ENCODE assay signal across 1 cellular context in the genomic region with DNA sequence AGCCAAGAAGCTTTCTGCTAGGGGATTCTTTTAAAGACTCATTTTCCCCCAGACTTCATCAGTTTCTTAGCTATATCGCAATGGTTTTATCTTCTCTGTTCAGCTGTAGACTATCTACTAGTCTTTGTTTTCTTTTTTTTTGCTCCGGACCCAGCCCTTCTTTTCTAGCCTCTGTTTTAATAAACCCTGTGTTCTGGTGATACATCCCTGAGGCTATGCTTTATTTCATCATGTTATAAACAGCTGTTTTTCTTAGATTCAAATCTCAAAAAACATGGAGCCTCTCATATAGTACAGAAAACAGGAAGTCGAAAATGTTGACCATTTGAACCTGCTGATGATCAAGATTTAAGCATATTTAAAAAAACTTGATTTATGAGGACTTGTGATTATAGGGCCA.
TF ChIP-seq lines count a peak whose summit lies in the region.

No MANE protein-coding gene starts in this region.

TF ChIP-seq in K562, 482 proteins besides CTCF, POLR2A, EP300 and RAD21 (continued from another document and continues in another):
- TF ChIP-seq, protein P1, sequence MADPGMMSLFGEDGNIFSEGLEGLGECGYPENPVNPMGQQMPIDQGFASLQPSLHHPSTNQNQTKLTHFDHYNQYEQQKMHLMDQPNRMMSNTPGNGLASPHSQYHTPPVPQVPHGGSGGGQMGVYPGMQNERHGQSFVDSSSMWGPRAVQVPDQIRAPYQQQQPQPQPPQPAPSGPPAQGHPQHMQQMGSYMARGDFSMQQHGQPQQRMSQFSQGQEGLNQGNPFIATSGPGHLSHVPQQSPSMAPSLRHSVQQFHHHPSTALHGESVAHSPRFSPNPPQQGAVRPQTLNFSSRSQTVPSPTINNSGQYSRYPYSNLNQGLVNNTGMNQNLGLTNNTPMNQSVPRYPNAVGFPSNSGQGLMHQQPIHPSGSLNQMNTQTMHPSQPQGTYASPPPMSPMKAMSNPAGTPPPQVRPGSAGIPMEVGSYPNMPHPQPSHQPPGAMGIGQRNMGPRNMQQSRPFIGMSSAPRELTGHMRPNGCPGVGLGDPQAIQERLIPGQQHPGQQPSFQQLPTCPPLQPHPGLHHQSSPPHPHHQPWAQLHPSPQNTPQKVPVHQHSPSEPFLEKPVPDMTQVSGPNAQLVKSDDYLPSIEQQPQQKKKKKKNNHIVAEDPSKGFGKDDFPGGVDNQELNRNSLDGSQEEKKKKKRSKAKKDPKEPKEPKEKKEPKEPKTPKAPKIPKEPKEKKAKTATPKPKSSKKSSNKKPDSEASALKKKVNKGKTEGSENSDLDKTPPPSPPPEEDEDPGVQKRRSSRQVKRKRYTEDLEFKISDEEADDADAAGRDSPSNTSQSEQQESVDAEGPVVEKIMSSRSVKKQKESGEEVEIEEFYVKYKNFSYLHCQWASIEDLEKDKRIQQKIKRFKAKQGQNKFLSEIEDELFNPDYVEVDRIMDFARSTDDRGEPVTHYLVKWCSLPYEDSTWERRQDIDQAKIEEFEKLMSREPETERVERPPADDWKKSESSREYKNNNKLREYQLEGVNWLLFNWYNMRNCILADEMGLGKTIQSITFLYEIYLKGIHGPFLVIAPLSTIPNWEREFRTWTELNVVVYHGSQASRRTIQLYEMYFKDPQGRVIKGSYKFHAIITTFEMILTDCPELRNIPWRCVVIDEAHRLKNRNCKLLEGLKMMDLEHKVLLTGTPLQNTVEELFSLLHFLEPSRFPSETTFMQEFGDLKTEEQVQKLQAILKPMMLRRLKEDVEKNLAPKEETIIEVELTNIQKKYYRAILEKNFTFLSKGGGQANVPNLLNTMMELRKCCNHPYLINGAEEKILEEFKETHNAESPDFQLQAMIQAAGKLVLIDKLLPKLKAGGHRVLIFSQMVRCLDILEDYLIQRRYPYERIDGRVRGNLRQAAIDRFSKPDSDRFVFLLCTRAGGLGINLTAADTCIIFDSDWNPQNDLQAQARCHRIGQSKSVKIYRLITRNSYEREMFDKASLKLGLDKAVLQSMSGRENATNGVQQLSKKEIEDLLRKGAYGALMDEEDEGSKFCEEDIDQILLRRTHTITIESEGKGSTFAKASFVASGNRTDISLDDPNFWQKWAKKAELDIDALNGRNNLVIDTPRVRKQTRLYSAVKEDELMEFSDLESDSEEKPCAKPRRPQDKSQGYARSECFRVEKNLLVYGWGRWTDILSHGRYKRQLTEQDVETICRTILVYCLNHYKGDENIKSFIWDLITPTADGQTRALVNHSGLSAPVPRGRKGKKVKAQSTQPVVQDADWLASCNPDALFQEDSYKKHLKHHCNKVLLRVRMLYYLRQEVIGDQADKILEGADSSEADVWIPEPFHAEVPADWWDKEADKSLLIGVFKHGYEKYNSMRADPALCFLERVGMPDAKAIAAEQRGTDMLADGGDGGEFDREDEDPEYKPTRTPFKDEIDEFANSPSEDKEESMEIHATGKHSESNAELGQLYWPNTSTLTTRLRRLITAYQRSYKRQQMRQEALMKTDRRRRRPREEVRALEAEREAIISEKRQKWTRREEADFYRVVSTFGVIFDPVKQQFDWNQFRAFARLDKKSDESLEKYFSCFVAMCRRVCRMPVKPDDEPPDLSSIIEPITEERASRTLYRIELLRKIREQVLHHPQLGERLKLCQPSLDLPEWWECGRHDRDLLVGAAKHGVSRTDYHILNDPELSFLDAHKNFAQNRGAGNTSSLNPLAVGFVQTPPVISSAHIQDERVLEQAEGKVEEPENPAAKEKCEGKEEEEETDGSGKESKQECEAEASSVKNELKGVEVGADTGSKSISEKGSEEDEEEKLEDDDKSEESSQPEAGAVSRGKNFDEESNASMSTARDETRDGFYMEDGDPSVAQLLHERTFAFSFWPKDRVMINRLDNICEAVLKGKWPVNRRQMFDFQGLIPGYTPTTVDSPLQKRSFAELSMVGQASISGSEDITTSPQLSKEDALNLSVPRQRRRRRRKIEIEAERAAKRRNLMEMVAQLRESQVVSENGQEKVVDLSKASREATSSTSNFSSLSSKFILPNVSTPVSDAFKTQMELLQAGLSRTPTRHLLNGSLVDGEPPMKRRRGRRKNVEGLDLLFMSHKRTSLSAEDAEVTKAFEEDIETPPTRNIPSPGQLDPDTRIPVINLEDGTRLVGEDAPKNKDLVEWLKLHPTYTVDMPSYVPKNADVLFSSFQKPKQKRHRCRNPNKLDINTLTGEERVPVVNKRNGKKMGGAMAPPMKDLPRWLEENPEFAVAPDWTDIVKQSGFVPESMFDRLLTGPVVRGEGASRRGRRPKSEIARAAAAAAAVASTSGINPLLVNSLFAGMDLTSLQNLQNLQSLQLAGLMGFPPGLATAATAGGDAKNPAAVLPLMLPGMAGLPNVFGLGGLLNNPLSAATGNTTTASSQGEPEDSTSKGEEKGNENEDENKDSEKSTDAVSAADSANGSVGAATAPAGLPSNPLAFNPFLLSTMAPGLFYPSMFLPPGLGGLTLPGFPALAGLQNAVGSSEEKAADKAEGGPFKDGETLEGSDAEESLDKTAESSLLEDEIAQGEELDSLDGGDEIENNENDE (IDR thresholded peaks at IDR 0.05; ENCODE audit: low read depth, low read length), result no peak
- TF ChIP-seq RHOXF2B (CRISPR knock-in tag; conservative IDR thresholded peaks at IDR 0.05) (no peak), NR3C1 (CRISPR knock-in tag; IDR thresholded peaks at IDR 0.05) (no peak), CBX5 (IDR thresholded peaks at IDR 0.05; ENCODE audit: borderline replicate concordance, low read depth) (no peak), SMAD3 (CRISPR knock-in tag; conservative IDR thresholded peaks at IDR 0.05) (no peak), FOXK1 (CRISPR knock-in tag; IDR thresholded peaks at IDR 0.05; ENCODE audit: borderline replicate concordance) (no peak), JUND (IDR thresholded peaks at IDR 0.05; ENCODE audit: borderline replicate concordance, low read depth, low read length) (peak; percentile 32; the same call in 1 of the 2 replicates), JUND (tag; IDR thresholded peaks at IDR 0.05; ENCODE audit: borderline replicate concordance, low read depth, low read length) (peak; percentile 48; the same call in 1 of the 3 replicates), CREBBP (IDR thresholded peaks at IDR 0.05; ENCODE audit: low read depth, low read length) (no peak), CTBP1 (IDR thresholded peaks at IDR 0.05; ENCODE audit: borderline replicate concordance) (peak; percentile 18; the same call in 1 of the 2 replicates), NFYB (IDR thresholded peaks at IDR 0.05; ENCODE audit: extremely low read depth, insufficient read length) (no peak), SMC3 (conservative IDR thresholded peaks at IDR 0.05; ENCODE audit: insufficient read depth, low read depth, low read length) (no peak), ZNF445 (CRISPR knock-in tag; IDR thresholded peaks at IDR 0.05; ENCODE audit: low read depth) (no peak), SRSF7 (optimal IDR thresholded peaks at IDR 0.05; ENCODE audit: low read depth, low read length) (no peak), ADNP (tag; IDR thresholded peaks at IDR 0.05) (no peak), PTTG1 (tag; IDR thresholded peaks at IDR 0.05; ENCODE audit: low read depth) (no peak), POLR2H (tag; IDR thresholded peaks at IDR 0.05; ENCODE audit: low read depth) (no peak), CBFA2T3 (IDR thresholded peaks at IDR 0.05) (peak; percentile 88), TAF7 (tag; IDR thresholded peaks at IDR 0.05) (no peak), ZFPM2 (CRISPR knock-in tag; IDR thresholded peaks at IDR 0.05) (no peak), RFX7 (CRISPR knock-in tag; IDR thresholded peaks at IDR 0.05) (no peak), ZNF785 (CRISPR knock-in tag; IDR thresholded peaks at IDR 0.05) (no peak), GATAD2B (IDR thresholded peaks at IDR 0.05; ENCODE audit: borderline replicate concordance) (no peak), SIN3B (IDR thresholded peaks at IDR 0.05; ENCODE audit: low read depth) (no peak), ELF4 (CRISPR knock-in tag; IDR thresholded peaks at IDR 0.05) (0 out of 2 replicates have a peak, but pooled peaks have one; percentile 30), EWSR1 (IDR thresholded peaks at IDR 0.05; ENCODE audit: borderline replicate concordance, low read depth, partially characterized antibody) (no peak), DMBX1 (CRISPR knock-in tag; IDR thresholded peaks at IDR 0.05; ENCODE audit: borderline replicate concordance) (no peak), ZKSCAN1 (IDR thresholded peaks at IDR 0.05; ENCODE audit: low read depth, low read length) (no peak), PCBP2 (IDR thresholded peaks at IDR 0.05; ENCODE audit: low read depth, low read length, poor library complexity, severe bottlenecking) (no peak), SOX6 (IDR thresholded peaks at IDR 0.05) (peak; percentile 97), BACH1 (tag; IDR thresholded peaks at IDR 0.05) (no peak), TRIM24 (IDR thresholded peaks at IDR 0.05) (peak; percentile 72 to 73; a peak in 3 of 4 replicates), ZSCAN29 (IDR thresholded peaks at IDR 0.05) (no peak), CHD2 (IDR thresholded peaks at IDR 0.05; ENCODE audit: low read depth, low read length) (no peak), MBD2 (IDR thresholded peaks at IDR 0.05; ENCODE audit: borderline replicate concordance, low read depth) (no peak), CHD4 (IDR thresholded peaks at IDR 0.05; ENCODE audit: insufficient read depth, insufficient replicate concordance, low read depth, low read length, poor library complexity, severe bottlenecking) (no peak), SMARCA4 (IDR thresholded peaks at IDR 0.05) (peak; percentile 91), HCFC1 (IDR thresholded peaks at IDR 0.05; ENCODE audit: low read depth, low read length) (no peak), KAT8 (IDR thresholded peaks at IDR 0.05; ENCODE audit: low read depth) (no peak), SAFB2 (IDR thresholded peaks at IDR 0.05; ENCODE audit: borderline replicate concordance, low read depth, low read length, severe bottlenecking) (no peak), TGIF2 (CRISPR knock-in tag; IDR thresholded peaks at IDR 0.05) (no peak), FOXA3 (CRISPR knock-in tag; conservative IDR thresholded peaks at IDR 0.05 in 1 of 2, IDR thresholded peaks at IDR 0.05 in 1 of 2) (no peak), NCOA6 (IDR thresholded peaks at IDR 0.05) (no peak)
- TF ChIP-seq, protein P2, sequence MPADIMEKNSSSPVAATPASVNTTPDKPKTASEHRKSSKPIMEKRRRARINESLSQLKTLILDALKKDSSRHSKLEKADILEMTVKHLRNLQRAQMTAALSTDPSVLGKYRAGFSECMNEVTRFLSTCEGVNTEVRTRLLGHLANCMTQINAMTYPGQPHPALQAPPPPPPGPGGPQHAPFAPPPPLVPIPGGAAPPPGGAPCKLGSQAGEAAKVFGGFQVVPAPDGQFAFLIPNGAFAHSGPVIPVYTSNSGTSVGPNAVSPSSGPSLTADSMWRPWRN (IDR thresholded peaks at IDR 0.05; ENCODE audit: low read depth), result no peak
- TF ChIP-seq, protein P3, sequence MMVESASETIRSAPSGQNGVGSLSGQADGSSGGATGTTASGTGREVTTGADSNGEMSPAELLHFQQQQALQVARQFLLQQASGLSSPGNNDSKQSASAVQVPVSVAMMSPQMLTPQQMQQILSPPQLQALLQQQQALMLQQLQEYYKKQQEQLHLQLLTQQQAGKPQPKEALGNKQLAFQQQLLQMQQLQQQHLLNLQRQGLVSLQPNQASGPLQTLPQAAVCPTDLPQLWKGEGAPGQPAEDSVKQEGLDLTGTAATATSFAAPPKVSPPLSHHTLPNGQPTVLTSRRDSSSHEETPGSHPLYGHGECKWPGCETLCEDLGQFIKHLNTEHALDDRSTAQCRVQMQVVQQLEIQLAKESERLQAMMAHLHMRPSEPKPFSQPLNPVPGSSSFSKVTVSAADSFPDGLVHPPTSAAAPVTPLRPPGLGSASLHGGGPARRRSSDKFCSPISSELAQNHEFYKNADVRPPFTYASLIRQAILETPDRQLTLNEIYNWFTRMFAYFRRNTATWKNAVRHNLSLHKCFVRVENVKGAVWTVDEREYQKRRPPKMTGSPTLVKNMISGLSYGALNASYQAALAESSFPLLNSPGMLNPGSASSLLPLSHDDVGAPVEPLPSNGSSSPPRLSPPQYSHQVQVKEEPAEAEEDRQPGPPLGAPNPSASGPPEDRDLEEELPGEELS (CRISPR knock-in tag; IDR thresholded peaks at IDR 0.05; ENCODE audit: borderline replicate concordance), result no peak
- TF ChIP-seq, protein P4, sequence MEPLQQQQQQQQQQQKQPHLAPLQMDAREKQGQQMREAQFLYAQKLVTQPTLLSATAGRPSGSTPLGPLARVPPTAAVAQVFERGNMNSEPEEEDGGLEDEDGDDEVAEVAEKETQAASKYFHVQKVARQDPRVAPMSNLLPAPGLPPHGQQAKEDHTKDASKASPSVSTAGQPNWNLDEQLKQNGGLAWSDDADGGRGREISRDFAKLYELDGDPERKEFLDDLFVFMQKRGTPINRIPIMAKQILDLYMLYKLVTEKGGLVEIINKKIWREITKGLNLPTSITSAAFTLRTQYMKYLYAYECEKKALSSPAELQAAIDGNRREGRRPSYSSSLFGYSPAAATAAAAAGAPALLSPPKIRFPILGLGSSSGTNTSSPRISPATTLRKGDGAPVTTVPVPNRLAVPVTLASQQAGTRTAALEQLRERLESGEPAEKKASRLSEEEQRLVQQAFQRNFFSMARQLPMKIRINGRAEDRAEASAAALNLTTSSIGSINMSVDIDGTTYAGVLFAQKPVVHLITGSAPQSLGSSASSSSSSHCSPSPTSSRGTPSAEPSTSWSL (CRISPR knock-in tag; IDR thresholded peaks at IDR 0.05; ENCODE audit: borderline replicate concordance), result no peak
- TF ChIP-seq, protein P5, sequence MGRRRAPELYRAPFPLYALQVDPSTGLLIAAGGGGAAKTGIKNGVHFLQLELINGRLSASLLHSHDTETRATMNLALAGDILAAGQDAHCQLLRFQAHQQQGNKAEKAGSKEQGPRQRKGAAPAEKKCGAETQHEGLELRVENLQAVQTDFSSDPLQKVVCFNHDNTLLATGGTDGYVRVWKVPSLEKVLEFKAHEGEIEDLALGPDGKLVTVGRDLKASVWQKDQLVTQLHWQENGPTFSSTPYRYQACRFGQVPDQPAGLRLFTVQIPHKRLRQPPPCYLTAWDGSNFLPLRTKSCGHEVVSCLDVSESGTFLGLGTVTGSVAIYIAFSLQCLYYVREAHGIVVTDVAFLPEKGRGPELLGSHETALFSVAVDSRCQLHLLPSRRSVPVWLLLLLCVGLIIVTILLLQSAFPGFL (CRISPR knock-in tag; IDR thresholded peaks at IDR 0.05), result no peak
- TF ChIP-seq, protein P6, sequence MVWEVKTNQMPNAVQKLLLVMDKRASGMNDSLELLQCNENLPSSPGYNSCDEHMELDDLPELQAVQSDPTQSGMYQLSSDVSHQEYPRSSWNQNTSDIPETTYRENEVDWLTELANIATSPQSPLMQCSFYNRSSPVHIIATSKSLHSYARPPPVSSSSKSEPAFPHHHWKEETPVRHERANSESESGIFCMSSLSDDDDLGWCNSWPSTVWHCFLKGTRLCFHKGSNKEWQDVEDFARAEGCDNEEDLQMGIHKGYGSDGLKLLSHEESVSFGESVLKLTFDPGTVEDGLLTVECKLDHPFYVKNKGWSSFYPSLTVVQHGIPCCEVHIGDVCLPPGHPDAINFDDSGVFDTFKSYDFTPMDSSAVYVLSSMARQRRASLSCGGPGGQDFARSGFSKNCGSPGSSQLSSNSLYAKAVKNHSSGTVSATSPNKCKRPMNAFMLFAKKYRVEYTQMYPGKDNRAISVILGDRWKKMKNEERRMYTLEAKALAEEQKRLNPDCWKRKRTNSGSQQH (CRISPR knock-in tag; IDR thresholded peaks at IDR 0.05), result no peak
- TF ChIP-seq, protein P7, sequence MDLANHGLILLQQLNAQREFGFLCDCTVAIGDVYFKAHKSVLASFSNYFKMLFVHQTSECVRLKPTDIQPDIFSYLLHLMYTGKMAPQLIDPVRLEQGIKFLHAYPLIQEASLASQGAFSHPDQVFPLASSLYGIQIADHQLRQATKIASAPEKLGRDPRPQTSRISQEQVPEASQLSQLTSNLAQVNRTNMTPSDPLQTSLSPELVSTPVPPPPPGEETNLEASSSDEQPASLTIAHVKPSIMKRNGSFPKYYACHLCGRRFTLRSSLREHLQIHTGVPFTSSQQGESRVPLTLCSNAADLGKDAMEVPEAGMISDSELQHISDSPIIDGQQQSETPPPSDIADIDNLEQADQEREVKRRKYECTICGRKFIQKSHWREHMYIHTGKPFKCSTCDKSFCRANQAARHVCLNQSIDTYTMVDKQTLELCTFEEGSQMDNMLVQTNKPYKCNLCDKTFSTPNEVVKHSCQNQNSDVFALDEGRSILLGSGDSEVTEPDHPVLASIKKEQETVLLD (IDR thresholded peaks at IDR 0.05), result no peak
